Comparison of ENCODE assay signal across 22 cellular contexts in the genomic region with DNA sequence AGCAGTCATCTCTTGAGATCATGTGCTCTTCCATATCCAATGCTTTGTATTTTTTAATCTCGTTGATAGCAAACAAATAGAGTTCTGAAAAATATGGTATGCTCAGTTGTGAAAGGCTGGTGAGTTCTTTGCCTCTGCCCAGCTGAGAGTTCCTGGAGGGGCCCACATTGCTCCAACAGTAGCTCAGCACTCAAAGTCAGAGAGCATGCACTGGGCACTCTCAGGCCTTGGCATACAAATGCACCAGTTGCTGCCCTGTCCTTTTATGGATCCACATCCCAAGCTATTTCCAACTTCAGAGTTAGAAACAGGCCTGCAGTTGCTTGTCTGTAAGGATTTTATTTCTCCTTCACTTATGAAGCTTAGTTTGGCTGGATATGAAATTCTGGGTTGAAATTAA. TPM values are rescaled to one million over a fixed set of nuclear protein-coding genes. Genes with fewer than 3 reads are reported as not detected.
"Had no signal": no experiment of that assay in that cellular context is flagged by ENCODE, and none has a peak within 500 bp of the region (broad histone marks: within the 10 kb centered on the region; RNA-seq: fewer than 3 reads in every experiment).

No MANE protein-coding gene starts in this region.

- H3K27ac ChIP-seq: SJCRH30 had no signal

- ATAC-seq: HepG2, SK-N-SH treated with all-trans-retinoic acid at 6 μM for 48 hours had no signal

- H3K27me3 ChIP-seq: MG63, SJCRH30 had no signal

- DNase-seq: IMR-90, Karpas-422, KG1, MG63, NCI-H1092, NCI-H1105 treated with DMSO at 0.1 percent for 48 hours, NCI-H1417 treated with DMSO at 0.1 percent for 48 hours, NCI-H146, NCI-H1694 treated with DMSO at 0.1 percent for 48 hours, NCI-H1930, NCI-H2081, NCI-H2107, NCI-H2227 treated with DMSO at 0.1 percent for 48 hours, NCI-H524, NCI-H526 treated with DMSO at 0.1 percent for 48 hours, NCI-H748 treated with DMSO at 0.1 percent for 48 hours, RPMI8226, SHP77 treated with DMSO at 0.1 percent for 48 hours, SJCRH30 had no signal

- H3K4me3 ChIP-seq: MG63, SJCRH30 had no signal

- H3K36me3 ChIP-seq: MG63, SJCRH30 had no signal

- H3K9me3 ChIP-seq: MG63, SJCRH30 had no signal

RNA-seq across cellular contexts. Expression of a gene that starts 21.9 kb away (rescaled TPM):
- total RNA-seq: HT1080 had no signal
